ENCODE assay signal across 34 cellular contexts in the genomic region with DNA sequence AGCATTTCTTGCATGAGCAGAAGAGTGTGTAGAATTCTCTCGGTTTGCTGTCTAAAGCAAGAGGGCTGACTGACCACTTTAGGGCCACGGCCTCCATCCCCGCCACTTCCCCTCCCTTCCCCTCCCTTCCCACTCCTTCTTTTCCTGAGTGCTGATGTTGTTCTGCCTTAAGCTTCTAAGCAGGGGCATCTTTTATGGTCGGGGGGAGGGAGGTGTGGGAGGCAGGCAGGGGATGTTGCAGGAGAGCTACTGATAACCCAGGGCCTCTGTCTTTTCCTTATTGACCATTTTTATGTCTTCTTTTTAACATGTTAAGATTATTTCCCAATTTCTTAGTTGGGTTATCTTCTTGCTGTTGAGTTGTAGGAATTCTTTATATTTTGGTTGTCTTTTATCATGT.
"Had no signal": no experiment of that assay in that cellular context is flagged by ENCODE, and none has a peak within 500 bp of the region (broad histone marks: within the 10 kb centered on the region; RNA-seq: fewer than 3 reads in every experiment).

No MANE protein-coding gene starts in this region.

- H3K27me3 ChIP-seq: brain microvascular endothelial cell, MG63, Peyer's patch had no signal

- H3K27ac ChIP-seq: brain microvascular endothelial cell, Peyer's patch, RWPE1, WERI-Rb-1 had no signal

- H3K4me3 Mint-ChIP-seq: activated CD4-positive, alpha-beta T cell treated with anti-CD3 and anti-CD28 coated beads, Interleukin-2, amount 10 ng/mL, durations not matched to agents 24 days and 14 days; activated CD8-positive, alpha-beta T cell treated with anti-CD3 and anti-CD28 coated beads for 36 hours; activated naive CD8-positive, alpha-beta T cell treated with anti-CD3 and anti-CD28 coated beads for 36 hours; activated T-cell treated with anti-CD3 and anti-CD28 coated beads, Interleukin-2, amount 50 U/mL, for 72 hours; activated T-helper 17 cell treated with anti-CD3 and anti-CD28 coated beads, Interleukin-2, amount 50 U/mL, for 72 hours; T-helper 2 cell treated with Interferon-gamma antibody and Interleukin-4, amounts not matched to agents 5 μg/mL and 100 μg/mL, for 36 hours had no signal

- H3K36me3 ChIP-seq: brain microvascular endothelial cell, Peyer's patch, WERI-Rb-1 had no signal

- H3K27ac Mint-ChIP-seq: activated CD4-positive, alpha-beta T cell treated with anti-CD3 and anti-CD28 coated beads, Interleukin-2, amount 10 ng/mL, durations not matched to agents 24 days and 14 days; activated CD8-positive, alpha-beta T cell treated with anti-CD3 and anti-CD28 coated beads for 36 hours; activated T-cell treated with anti-CD3 and anti-CD28 coated beads, Interleukin-2, amount 50 U/mL, for 72 hours; activated T-helper 17 cell treated with anti-CD3 and anti-CD28 coated beads, Interleukin-2, amount 50 U/mL, for 72 hours; T-helper 2 cell treated with Interferon-gamma antibody and Interleukin-4, amounts not matched to agents 5 μg/mL and 100 μg/mL, for 36 hours had no signal

- H3K4me3 ChIP-seq: MG63, Peyer's patch had no signal

- ATAC-seq: activated CD8-positive, alpha-beta T cell treated with anti-CD3 and anti-CD28 coated beads for 36 hours; activated T-cell treated with anti-CD3 and anti-CD28 coated beads, Interleukin-2, amount 50 U/mL, for 72 hours; activated T-helper 17 cell treated with anti-CD3 and anti-CD28 coated beads, Interleukin-2, amount 50 U/mL, for 72 hours; PC-3; Right ventricle myocardium inferior; SK-N-SH treated with all-trans-retinoic acid at 6 μM for 48 hours had no signal

- H3K9me3 ChIP-seq: MG63, Peyer's patch had no signal

- H3K27me3 Mint-ChIP-seq: activated CD4-positive, alpha-beta T cell treated with anti-CD3 and anti-CD28 coated beads, Interleukin-2, amount 10 ng/mL, durations not matched to agents 24 days and 14 days; activated CD8-positive, alpha-beta T cell treated with anti-CD3 and anti-CD28 coated beads for 36 hours; activated naive CD8-positive, alpha-beta T cell treated with anti-CD3 and anti-CD28 coated beads for 36 hours; activated T-helper 17 cell treated with anti-CD3 and anti-CD28 coated beads, Interleukin-2, amount 50 U/mL, for 72 hours had no signal

- H3K9me3 Mint-ChIP-seq: activated CD4-positive, alpha-beta T cell treated with anti-CD3 and anti-CD28 coated beads, Interleukin-2, amount 10 ng/mL, durations not matched to agents 24 days and 14 days; activated CD8-positive, alpha-beta T cell treated with anti-CD3 and anti-CD28 coated beads for 36 hours; activated T-cell treated with anti-CD3 and anti-CD28 coated beads, Interleukin-2, amount 50 U/mL, for 72 hours; T-helper 2 cell treated with Interferon-gamma antibody and Interleukin-4, amounts not matched to agents 5 μg/mL and 100 μg/mL, for 36 hours had no signal

- DNase-seq: activated CD4-positive, alpha-beta T cell treated with anti-CD3 and anti-CD28 coated beads, Interleukin-2, amount 10 ng/mL, durations not matched to agents 24 days and 14 days; activated CD4-positive, alpha-beta T cell treated with anti-CD3 and anti-CD28 coated beads, Interleukin-2, amount 50 U/mL, for 4 hours; activated CD8-positive, alpha-beta T cell treated with anti-CD3 and anti-CD28 coated beads for 36 hours; activated effector memory CD4-positive, alpha-beta T cell treated with anti-CD3 and anti-CD28 coated beads, Interleukin-2, amount 50 U/mL, for 16 hours; activated naive CD4-positive, alpha-beta T cell; activated naive CD4-positive, alpha-beta T cell treated with anti-CD3 and anti-CD28 coated beads, Interleukin-2, amount 50 U/mL, for 16 hours; activated naive CD8-positive, alpha-beta T cell treated with anti-CD3 and anti-CD28 coated beads for 36 hours; activated T-cell treated with anti-CD3 and anti-CD28 coated beads, Interleukin-2, amount 50 U/mL, for 1 hour; activated T-cell treated with anti-CD3 and anti-CD28 coated beads, Interleukin-2, amount 50 U/mL, for 72 hours; amniotic stem cell; aorta; brain microvascular endothelial cell; central memory CD4-positive, alpha-beta T cell; Kasumi-1; KG1; MG63; NCI-H1048; NCI-H146; NCI-H187; NCI-H2081; NCI-H226; NCI-H446 treated with DMSO at 0.1 percent for 48 hours; NCI-H524; NCI-H69; NCI-H82; PC-3; Peyer's patch; SIG-M5; WERI-Rb-1 had no signal
